Comparison of ENCODE assay signal across 14 cellular contexts in the genomic region with DNA sequence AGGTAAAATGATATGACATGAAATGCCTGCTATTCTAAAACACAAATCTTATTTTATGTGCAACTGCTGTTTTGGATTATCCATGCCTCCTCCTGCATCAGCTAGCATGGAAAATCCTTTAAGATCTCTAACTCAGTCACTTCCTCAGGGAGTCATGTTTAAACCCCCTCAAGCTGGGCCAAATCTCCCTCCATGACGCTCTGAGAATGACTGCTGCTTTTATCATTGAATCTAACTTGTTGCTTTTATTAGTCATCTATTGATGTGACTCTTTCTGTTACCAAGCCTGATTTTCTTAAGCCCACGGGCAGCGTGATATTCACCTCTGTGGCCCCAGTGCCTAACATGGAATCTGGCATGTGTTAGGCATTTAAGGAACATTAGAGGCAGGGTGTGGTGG.
DNase-seq lines count a peak whose midpoint lies in the region; ATAC-seq and TF ChIP-seq lines count a peak whose summit lies in the region.
"Had no signal": no experiment of that assay in that cellular context is flagged by ENCODE, and none has a peak within 500 bp of the region (broad histone marks: within the 10 kb centered on the region; RNA-seq: fewer than 3 reads in every experiment).

No MANE protein-coding gene starts in this region.

- no peak for TF ChIP-seq CTCF in nephron (IDR thresholded peaks at IDR 0.05; ENCODE audit: unreplicated experiment in 3 of 3)
- TF ChIP-seq CTCF in Calu3 (IDR thresholded peaks at IDR 0.05; ENCODE audit: unreplicated experiment), result no peak

- DNase-seq in EL, result peak; percentile 67
- peak; percentile 84 for DNase-seq in M059J (ENCODE audit: low read depth)
- peak; percentile 72 for DNase-seq in dermis blood vessel endothelial cell
- DNase-seq in Calu3, result no peak
- no peak for DNase-seq in posterior vena cava (ENCODE audit: low spot score)
- DNase-seq in T-helper 9 cell, result no peak
- DNase-seq: activated B cell treated with CpG ODN at 0.5 μM for 24 hours; activated naive CD4-positive, alpha-beta T cell treated with anti-CD3 and anti-CD28 coated beads for 36 hours; glutamatergic neuron; NCI-H1092 treated with DMSO at 0.1 percent for 48 hours; nucleus accumbens had no signal

- CTCF ChIA-PET in Calu3 (lab: Charles Lee), result interaction anchor here (0.7 to 0.9 kb wide), 3 partner anchors 20 to 1376 kb away, joined by 3 to 7 read pairs (median 4); a partner anchor contains a TSS

- peaks cover 45% of the 10 kb centered on the region for H3K27me3 Mint-ChIP-seq in nephron (ENCODE audit: low read depth)
- no peaks in the 10 kb centered on the region for H3K27me3 Mint-ChIP-seq in Calu3 (ENCODE audit: unreplicated experiment)
- H3K27me3 Mint-ChIP-seq: activated B cell treated with CpG ODN at 0.5 μM for 24 hours, IgD-negative memory B cell had no signal

- BruUV-seq in Calu3 (replicated peaks; lab: Mats Ljungman, UMichigan), result no TSS peak

- H3K4me3 Mint-ChIP-seq in nephron (peak overlapping the region in 1 of 3 experiments; percentile 1), Calu3 (ENCODE audit: low read depth, unreplicated experiment) (no peak overlapping the region)
- H3K4me3 Mint-ChIP-seq: activated B cell treated with CpG ODN at 0.5 μM for 24 hours; activated naive CD4-positive, alpha-beta T cell treated with anti-CD3 and anti-CD28 coated beads for 36 hours; IgD-negative memory B cell had no signal

- intact Hi-C loops in Calu3 (cut with micrococcal nuclease; ENCODE audit: unreplicated experiment) (no loop called here), posterior vena cava (cut with DNase I) (no loop called here)

- H3K4me1 Mint-ChIP-seq in nephron, result peaks cover 48% of the 10 kb centered on the region
- peaks cover 26% of the 10 kb centered on the region for H3K4me1 Mint-ChIP-seq in Calu3 (ENCODE audit: low read depth, unreplicated experiment)
- H3K4me1 Mint-ChIP-seq: activated B cell treated with CpG ODN at 0.5 μM for 24 hours had no signal

- H3K36me3 Mint-ChIP-seq in nephron (ENCODE audit: low read depth) (peaks cover 10% of the 10 kb centered on the region), Calu3 (ENCODE audit: insufficient read depth, unreplicated experiment) (no peaks in the 10 kb centered on the region)

- ATAC-seq in GM19397 (IDR thresholded peaks at IDR 0.05; ENCODE audit: unreplicated experiment), result no peak

- H3K27ac Mint-ChIP-seq in nephron (peak overlapping the region; percentile 36 to 81 (median 38)), Calu3 (ENCODE audit: unreplicated experiment) (no peak overlapping the region)
- H3K27ac Mint-ChIP-seq: activated B cell treated with CpG ODN at 0.5 μM for 24 hours; activated naive CD4-positive, alpha-beta T cell treated with anti-CD3 and anti-CD28 coated beads for 36 hours; IgD-negative memory B cell had no signal

- H3K9me3 Mint-ChIP-seq in nephron, result peaks cover 12% of the 10 kb centered on the region
- peaks cover 2% of the 10 kb centered on the region for H3K9me3 Mint-ChIP-seq in Calu3 (ENCODE audit: low read depth, unreplicated experiment)

Comparison
In these comparisons a context has a peak if more than half of its experiments do, and no peak if none do; other contexts are left out.
1. DNase-seq: peak in EL (single experiment), M059J (single experiment) and dermis blood vessel endothelial cell (single experiment); none in Calu3 (single experiment), posterior vena cava (single experiment) and T-helper 9 cell (single experiment).